In the genomic region with DNA sequence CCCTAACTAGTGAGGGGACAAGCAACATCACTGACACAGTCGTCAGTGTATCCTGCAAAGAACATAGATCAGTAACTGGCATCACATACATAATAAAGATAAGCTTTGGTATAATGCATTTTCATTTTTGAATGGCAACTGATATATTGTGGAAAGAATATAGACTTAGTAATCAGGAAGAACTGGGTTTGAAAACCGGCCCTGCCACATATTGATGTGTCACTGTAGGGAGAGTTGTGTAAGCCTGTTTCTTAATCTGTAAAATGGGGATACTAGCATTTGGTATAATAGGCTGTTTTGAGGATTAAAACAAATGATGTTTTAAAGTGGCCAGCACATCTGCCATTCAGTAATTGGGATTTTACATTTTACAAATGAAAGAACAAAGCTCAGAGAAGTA, we compare ENCODE assay signal across 32 cellular contexts.
"Had no signal": no experiment of that assay in that cellular context is flagged by ENCODE, and none has a peak within 500 bp of the region (broad histone marks: within the 10 kb centered on the region; RNA-seq: fewer than 3 reads in every experiment).

No MANE protein-coding gene starts in this region.

- H3K36me3 ChIP-seq: adrenal gland, cardiac muscle cell, colonic mucosa, esophagus muscularis mucosa, gastrocnemius medialis, WERI-Rb-1 had no signal

- H3K27ac ChIP-seq: adrenal gland, body of pancreas, cardiac muscle cell, colonic mucosa, esophagus muscularis mucosa, foreskin keratinocyte, gastrocnemius medialis, WERI-Rb-1 had no signal

- H3K36me3 Mint-ChIP-seq: activated naive CD8-positive, alpha-beta T cell treated with anti-CD3 and anti-CD28 coated beads for 36 hours; T-cell had no signal

- H3K27me3 ChIP-seq: adrenal gland, body of pancreas, cardiac muscle cell, colonic mucosa, esophagus muscularis mucosa, foreskin keratinocyte, gastrocnemius medialis had no signal

- H3K4me3 ChIP-seq: adrenal gland, body of pancreas, cardiac muscle cell, colonic mucosa, esophagus muscularis mucosa, gastrocnemius medialis had no signal

- ATAC-seq: activated CD4-positive, CD25-positive, alpha-beta regulatory T cell treated with anti-CD3 and anti-CD28 coated beads, Interleukin-2, amount 50 U/mL, for 24 hours; activated CD8-positive, alpha-beta T cell treated with anti-CD3 and anti-CD28 coated beads for 36 hours; activated naive CD8-positive, alpha-beta T cell treated with anti-CD3 and anti-CD28 coated beads, Interleukin-2, amount 50 U/mL, for 24 hours; activated T-cell treated with anti-CD3 and anti-CD28 coated beads, Interleukin-2, amount 50 U/mL, for 4 hours; activated T-helper 17 cell treated with anti-CD3 and anti-CD28 coated beads, Interleukin-2, amount 50 U/mL, for 72 hours; body of pancreas; foreskin keratinocyte; gastrocnemius medialis; T-cell had no signal

- H3K9me3 ChIP-seq: adrenal gland, body of pancreas, colonic mucosa, esophagus muscularis mucosa, gastrocnemius medialis had no signal

- DNase-seq: activated B cell treated with CpG ODN at 0.5 μM for 24 hours; activated CD4-positive, alpha-beta T cell treated with anti-CD3 and anti-CD28 coated beads for 48 hours; activated CD4-positive, alpha-beta T cell treated with anti-CD3 and anti-CD28 coated beads, Interleukin-2, amount 50 U/mL, for 1 hour; activated CD4-positive, alpha-beta T cell treated with anti-CD3 and anti-CD28 coated beads, Interleukin-2, amount 50 U/mL, for 48 hours; activated CD8-positive, alpha-beta memory T cell treated with anti-CD3 and anti-CD28 coated beads for 24 hours; activated CD8-positive, alpha-beta T cell treated with anti-CD3 and anti-CD28 coated beads for 36 hours; activated effector memory CD4-positive, alpha-beta T cell treated with Interleukin-2 at 50 U/mL for 16 hours; activated gamma-delta T cell treated with Interleukin-2 at 50 U/mL for 16 hours; activated naive CD4-positive, alpha-beta T cell treated with anti-CD3 and anti-CD28 coated beads, Interleukin-2, amount 50 U/mL, for 16 hours; activated naive CD4-positive, alpha-beta T cell treated with Interleukin-2 at 50 U/mL for 16 hours; activated naive CD8-positive, alpha-beta T cell treated with anti-CD3 and anti-CD28 coated beads for 36 hours; activated naive CD8-positive, alpha-beta T cell treated with anti-CD3 and anti-CD28 coated beads, Interleukin-2, amount 50 U/mL, for 24 hours; activated T-cell treated with anti-CD3 and anti-CD28 coated beads, Interleukin-2, amount 50 U/mL, for 4 hours; adrenal gland; amygdala; aorta; body of pancreas; central memory CD4-positive, alpha-beta T cell; cerebellar nuclear complex; colonic mucosa; effector CD8-positive, alpha-beta T cell; foreskin keratinocyte; gastrocnemius medialis; glutamatergic neuron; T-cell; T1000; WERI-Rb-1 had no signal

- H3K9me3 Mint-ChIP-seq: activated B cell treated with CpG ODN at 0.5 μM for 24 hours; activated naive CD8-positive, alpha-beta T cell treated with anti-CD3 and anti-CD28 coated beads for 36 hours had no signal

- H3K27ac Mint-ChIP-seq: activated B cell treated with CpG ODN at 0.5 μM for 24 hours; activated CD8-positive, alpha-beta T cell treated with anti-CD3 and anti-CD28 coated beads for 36 hours; activated naive CD8-positive, alpha-beta T cell treated with anti-CD3 and anti-CD28 coated beads for 36 hours; activated naive CD8-positive, alpha-beta T cell treated with anti-CD3 and anti-CD28 coated beads, Interleukin-2, amount 50 U/mL, for 24 hours; activated T-helper 17 cell treated with anti-CD3 and anti-CD28 coated beads, Interleukin-2, amount 50 U/mL, for 72 hours; T-cell; T-helper 1 cell treated with Interleukin-12 subunit alpha and Interleukin-12 subunit beta and Interleukin-4 antibody, amounts not matched to agents 30 μg/mL and 1 μg/mL, for 36 hours had no signal

- H3K4me1 ChIP-seq: adrenal gland, body of pancreas, colonic mucosa, foreskin keratinocyte, gastrocnemius medialis had no signal
